Comparison of ENCODE assay signal across 1 cellular context in the genomic region with DNA sequence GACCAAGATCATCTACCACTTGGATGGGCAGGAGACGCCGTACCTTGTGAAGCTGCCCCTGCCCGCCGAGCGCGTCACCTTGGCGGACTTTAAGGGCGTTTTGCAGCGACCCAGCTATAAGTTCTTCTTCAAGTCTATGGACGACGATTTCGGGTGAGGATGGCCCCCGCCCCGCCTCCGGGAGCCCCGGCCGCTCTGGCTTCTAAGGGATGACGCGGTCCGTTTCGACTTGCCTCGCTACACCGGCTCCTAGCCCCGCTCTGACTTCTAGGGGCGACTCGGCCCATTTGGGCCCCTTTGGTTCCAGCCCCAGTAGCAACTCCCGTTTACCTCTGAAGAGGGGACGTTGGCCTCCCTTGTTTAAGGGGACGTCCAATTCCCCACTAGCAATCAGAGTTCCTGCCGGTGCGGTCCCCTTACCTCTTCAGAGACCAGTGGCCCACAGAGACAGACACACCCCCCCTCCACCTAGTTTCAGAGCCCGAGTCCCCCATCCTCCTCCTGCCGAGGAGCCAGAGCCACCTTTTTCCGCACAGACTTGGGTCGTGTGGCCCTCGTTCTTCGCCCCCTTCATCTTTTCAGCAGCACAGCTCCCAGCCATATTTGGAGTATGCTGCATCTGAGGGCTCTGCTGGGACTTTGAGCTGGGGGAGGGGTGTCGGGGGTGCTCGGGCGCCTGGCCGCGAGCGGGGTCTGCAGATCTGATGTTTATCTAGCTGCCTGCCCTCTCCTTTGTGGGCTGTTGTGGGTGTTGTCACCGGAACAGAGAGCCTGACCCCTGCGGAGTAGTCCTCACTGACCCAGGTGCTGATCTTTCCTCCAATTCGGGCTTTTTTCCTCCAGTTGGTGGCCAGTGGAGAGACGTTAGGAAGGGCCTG.
A peak's percentile ranks its signal among the peaks of the same experiment; 100 is the strongest.
TF ChIP-seq lines count a peak whose summit lies in the region.

No MANE protein-coding gene starts in this region.

TF ChIP-seq in HEK293, 187 proteins besides CTCF, POLR2A, EP300 and RAD21 (continued from another document):
- TF ChIP-seq, protein P1, sequence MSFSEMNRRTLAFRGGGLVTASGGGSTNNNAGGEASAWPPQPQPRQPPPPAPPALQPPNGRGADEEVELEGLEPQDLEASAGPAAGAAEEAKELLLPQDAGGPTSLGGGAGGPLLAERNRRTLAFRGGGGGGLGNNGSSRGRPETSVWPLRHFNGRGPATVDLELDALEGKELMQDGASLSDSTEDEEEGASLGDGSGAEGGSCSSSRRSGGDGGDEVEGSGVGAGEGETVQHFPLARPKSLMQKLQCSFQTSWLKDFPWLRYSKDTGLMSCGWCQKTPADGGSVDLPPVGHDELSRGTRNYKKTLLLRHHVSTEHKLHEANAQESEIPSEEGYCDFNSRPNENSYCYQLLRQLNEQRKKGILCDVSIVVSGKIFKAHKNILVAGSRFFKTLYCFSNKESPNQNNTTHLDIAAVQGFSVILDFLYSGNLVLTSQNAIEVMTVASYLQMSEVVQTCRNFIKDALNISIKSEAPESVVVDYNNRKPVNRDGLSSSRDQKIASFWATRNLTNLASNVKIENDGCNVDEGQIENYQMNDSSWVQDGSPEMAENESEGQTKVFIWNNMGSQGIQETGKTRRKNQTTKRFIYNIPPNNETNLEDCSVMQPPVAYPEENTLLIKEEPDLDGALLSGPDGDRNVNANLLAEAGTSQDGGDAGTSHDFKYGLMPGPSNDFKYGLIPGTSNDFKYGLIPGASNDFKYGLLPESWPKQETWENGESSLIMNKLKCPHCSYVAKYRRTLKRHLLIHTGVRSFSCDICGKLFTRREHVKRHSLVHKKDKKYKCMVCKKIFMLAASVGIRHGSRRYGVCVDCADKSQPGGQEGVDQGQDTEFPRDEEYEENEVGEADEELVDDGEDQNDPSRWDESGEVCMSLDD (tag by site-specific recombination; IDR thresholded peaks at IDR 0.05), result 0 out of 2 replicates have a peak, but pooled peaks have one; percentile 21
- TF ChIP-seq ZBTB20 (tag by site-specific recombination; IDR thresholded peaks at IDR 0.05) (peak; percentile 56), ZBTB7A (tag by site-specific recombination; IDR thresholded peaks at IDR 0.05; ENCODE audit: low read depth) (no peak), ZNF658 (tag by site-specific recombination; IDR thresholded peaks at IDR 0.05) (no peak), YY1 (tag by site-specific recombination; IDR thresholded peaks at IDR 0.05) (no peak), MZF1 (tag by site-specific recombination; IDR thresholded peaks at IDR 0.05; ENCODE audit: borderline replicate concordance) (no peak), OVOL3 (tag by site-specific recombination; IDR thresholded peaks at IDR 0.05) (no peak), KLF9 (tag by site-specific recombination; IDR thresholded peaks at IDR 0.05; ENCODE audit: low read depth) (peak; percentile 79), ZNF768 (tag by site-specific recombination; IDR thresholded peaks at IDR 0.05) (no peak), ZNF184 (tag by site-specific recombination; IDR thresholded peaks at IDR 0.05) (no peak), GLI2 (tag by site-specific recombination; IDR thresholded peaks at IDR 0.05; ENCODE audit: borderline replicate concordance, low read depth) (no peak), ZNF10 (tag by site-specific recombination; IDR thresholded peaks at IDR 0.05) (no peak), ZNF426 (tag by site-specific recombination; IDR thresholded peaks at IDR 0.05) (no peak)
- TF ChIP-seq, protein P2, sequence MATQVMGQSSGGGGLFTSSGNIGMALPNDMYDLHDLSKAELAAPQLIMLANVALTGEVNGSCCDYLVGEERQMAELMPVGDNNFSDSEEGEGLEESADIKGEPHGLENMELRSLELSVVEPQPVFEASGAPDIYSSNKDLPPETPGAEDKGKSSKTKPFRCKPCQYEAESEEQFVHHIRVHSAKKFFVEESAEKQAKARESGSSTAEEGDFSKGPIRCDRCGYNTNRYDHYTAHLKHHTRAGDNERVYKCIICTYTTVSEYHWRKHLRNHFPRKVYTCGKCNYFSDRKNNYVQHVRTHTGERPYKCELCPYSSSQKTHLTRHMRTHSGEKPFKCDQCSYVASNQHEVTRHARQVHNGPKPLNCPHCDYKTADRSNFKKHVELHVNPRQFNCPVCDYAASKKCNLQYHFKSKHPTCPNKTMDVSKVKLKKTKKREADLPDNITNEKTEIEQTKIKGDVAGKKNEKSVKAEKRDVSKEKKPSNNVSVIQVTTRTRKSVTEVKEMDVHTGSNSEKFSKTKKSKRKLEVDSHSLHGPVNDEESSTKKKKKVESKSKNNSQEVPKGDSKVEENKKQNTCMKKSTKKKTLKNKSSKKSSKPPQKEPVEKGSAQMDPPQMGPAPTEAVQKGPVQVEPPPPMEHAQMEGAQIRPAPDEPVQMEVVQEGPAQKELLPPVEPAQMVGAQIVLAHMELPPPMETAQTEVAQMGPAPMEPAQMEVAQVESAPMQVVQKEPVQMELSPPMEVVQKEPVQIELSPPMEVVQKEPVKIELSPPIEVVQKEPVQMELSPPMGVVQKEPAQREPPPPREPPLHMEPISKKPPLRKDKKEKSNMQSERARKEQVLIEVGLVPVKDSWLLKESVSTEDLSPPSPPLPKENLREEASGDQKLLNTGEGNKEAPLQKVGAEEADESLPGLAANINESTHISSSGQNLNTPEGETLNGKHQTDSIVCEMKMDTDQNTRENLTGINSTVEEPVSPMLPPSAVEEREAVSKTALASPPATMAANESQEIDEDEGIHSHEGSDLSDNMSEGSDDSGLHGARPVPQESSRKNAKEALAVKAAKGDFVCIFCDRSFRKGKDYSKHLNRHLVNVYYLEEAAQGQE (tag by site-specific recombination; IDR thresholded peaks at IDR 0.05), result peak; percentile 65; the same call in 1 of the 2 replicates
